In the genomic region with DNA sequence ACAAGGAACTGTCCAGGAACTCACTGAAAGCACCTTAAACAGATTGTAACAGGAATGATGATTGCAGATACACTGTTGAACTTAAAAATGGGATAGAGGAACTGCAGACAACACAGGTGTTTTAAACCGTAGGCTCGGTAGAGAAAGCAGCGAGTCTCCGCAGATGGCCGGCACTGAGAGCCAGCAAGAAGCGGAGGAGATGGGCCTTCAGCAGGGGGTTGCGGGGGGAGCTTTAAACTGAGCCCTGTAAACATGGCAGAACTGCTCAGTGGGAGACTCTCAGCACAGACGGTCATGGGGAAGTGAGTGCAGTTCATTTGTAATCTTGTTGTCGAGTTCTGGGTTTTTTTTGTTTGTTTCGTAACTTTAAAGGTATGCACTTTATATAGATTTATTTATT, we compare ENCODE assay signal across 20 cellular contexts.
DNase-seq lines count a peak whose midpoint lies in the region; TF ChIP-seq lines count a peak whose summit lies in the region.
"Had no signal": no experiment of that assay in that cellular context is flagged by ENCODE, and none has a peak within 500 bp of the region (broad histone marks: within the 10 kb centered on the region; RNA-seq: fewer than 3 reads in every experiment).

No MANE protein-coding gene starts in this region.

- H3K4me1 ChIP-seq in esophagus squamous epithelium = no peaks in the 10 kb centered on the region

- no peaks in the 10 kb centered on the region for H3K27me3 Mint-ChIP-seq in progenitor cell of endocrine pancreas
- H3K27me3 Mint-ChIP-seq: CD4-positive, alpha-beta T cell had no signal

- H3K36me3 Mint-ChIP-seq in progenitor cell of endocrine pancreas (ENCODE audit: insufficient read depth) = peaks cover 26% of the 10 kb centered on the region

- intact Hi-C loops in esophagus squamous epithelium (cut with DNase I) = no loop called here

- no peak overlapping the region for H3K27ac ChIP-seq in esophagus squamous epithelium
- H3K27ac ChIP-seq: BLaER1, PC-9 had no signal

- H3K4me3 Mint-ChIP-seq in progenitor cell of endocrine pancreas (ENCODE audit: low read depth) = no peak overlapping the region
- H3K4me3 Mint-ChIP-seq: CD4-positive, alpha-beta T cell had no signal

- 91 to 94% methylated on average over 10 of the region's 10 CpGs for WGBS in esophagus squamous epithelium, 2 donors

- H3K4me3 ChIP-seq in H7 (ENCODE audit: insufficient read depth, low read depth, low read length) = no peak overlapping the region
- H3K4me3 ChIP-seq in esophagus squamous epithelium = no peak overlapping the region
- H3K4me3 ChIP-seq: BLaER1, MG63, PC-9, SJCRH30 had no signal

- DNase-seq in H7 = peak; percentile 54
- DNase-seq in cerebellar cortex (ENCODE audit: low spot score) = peak; percentile 78
- DNase-seq in islet precursor cell = peak; percentile 21
- no peak for DNase-seq in progenitor cell of endocrine pancreas (ENCODE audit: low spot score, unreplicated experiment)
- DNase-seq in anterior cingulate cortex (lab: John Stamatoyannopoulos, UW) = no peak
- no peak for DNase-seq in esophagus squamous epithelium (lab: John Stamatoyannopoulos, UW)
- DNase-seq in DMS 273 treated with DMSO at 0.1 percent for 48 hours (lab: John Stamatoyannopoulos, UW) = no peak
- DNase-seq: CD4-positive, alpha-beta T cell; DMS53; KG1; MG63; NCI-H1105 treated with DMSO at 0.1 percent for 48 hours; NCI-H2029; NCI-H446 treated with DMSO at 0.1 percent for 48 hours; NCI-H526; NCI-H82; NK-92 treated with Interleukin-12 subunit alpha and Interleukin-12 subunit beta, amount 100 ng/mL, for 24 hours; PC-9; SJCRH30 had no signal

- no peaks in the 10 kb centered on the region for H3K9me3 ChIP-seq in esophagus squamous epithelium
- H3K9me3 ChIP-seq: BLaER1, MG63, SJCRH30 had no signal

- H3K27me3 ChIP-seq in H7 (ENCODE audit: control insufficient read depth, insufficient read depth, low read length) = no peaks in the 10 kb centered on the region
- H3K27me3 ChIP-seq in esophagus squamous epithelium = no peaks in the 10 kb centered on the region
- H3K27me3 ChIP-seq: BLaER1, MG63, SJCRH30 had no signal

- no peak for TF ChIP-seq POLR2A in esophagus squamous epithelium (IDR thresholded peaks at IDR 0.05)

- peaks cover 24% of the 10 kb centered on the region for H3K4me1 Mint-ChIP-seq in progenitor cell of endocrine pancreas (ENCODE audit: low read depth)

- H3K9me3 Mint-ChIP-seq in progenitor cell of endocrine pancreas (ENCODE audit: low read depth) = no peaks in the 10 kb centered on the region
- H3K9me3 Mint-ChIP-seq: CD4-positive, alpha-beta T cell had no signal

- peak overlapping the region; percentile 44 for H3K27ac Mint-ChIP-seq in progenitor cell of endocrine pancreas
- H3K27ac Mint-ChIP-seq: CD4-positive, alpha-beta T cell had no signal

- TF ChIP-seq CTCF in progenitor cell of endocrine pancreas (IDR thresholded peaks at IDR 0.05; ENCODE audit: unreplicated experiment) = no peak
- TF ChIP-seq CTCF in esophagus squamous epithelium (IDR thresholded peaks at IDR 0.05) = no peak

- peaks cover 5% of the 10 kb centered on the region; the same call in 1 of the 2 replicates for H3K36me3 ChIP-seq in H7 (replicated peaks; ENCODE audit: control insufficient read depth, insufficient read depth, low read length)
- H3K36me3 ChIP-seq in esophagus squamous epithelium = peaks cover 0 to 57% (median 5%) of the 10 kb centered on the region in 3 donors
- H3K36me3 ChIP-seq: SJCRH30 had no signal

Comparison
In these comparisons a context has a peak if more than half of its experiments do, and no peak if none do; other contexts are left out.
1. DNase-seq: peak in H7 (single experiment), cerebellar cortex (single experiment) and islet precursor cell (single experiment); none in progenitor cell of endocrine pancreas (single experiment), anterior cingulate cortex (0 of 58), esophagus squamous epithelium (single experiment) and DMS 273 treated with DMSO at 0.1 percent for 48 hours (single experiment).